Comparison of ENCODE assay signal across 17 cellular contexts in genomic region chr3:189897406-189897805, GRCh38.
DNase-seq lines count a peak whose midpoint lies in the region; TF ChIP-seq lines count a peak whose summit lies in the region.
"Had no signal": no experiment of that assay in that cellular context is flagged by ENCODE, and none has a peak within 500 bp of the region (broad histone marks: within the 10 kb centered on the region; RNA-seq: fewer than 3 reads in every experiment).

No MANE protein-coding gene starts in this region.

- H3K36me3 Mint-ChIP-seq in Calu3 (ENCODE audit: insufficient read depth, unreplicated experiment): peaks cover 5% of the 10 kb centered on the region
- H3K36me3 Mint-ChIP-seq in activated CD4-positive, alpha-beta T cell treated with anti-CD3 and anti-CD28 coated beads, Interleukin-2, amount 10 ng/mL, durations not matched to agents 24 days and 14 days (ENCODE audit: low read depth): no peaks in the 10 kb centered on the region
- H3K36me3 Mint-ChIP-seq: CD4-positive, CD25-positive, alpha-beta regulatory T cell; CD8-positive, alpha-beta memory T cell; IgD-negative memory B cell had no signal

- no peaks in the 10 kb centered on the region for H3K27me3 Mint-ChIP-seq in Calu3 (ENCODE audit: unreplicated experiment)
- H3K27me3 Mint-ChIP-seq in activated CD4-positive, alpha-beta T cell treated with anti-CD3 and anti-CD28 coated beads, Interleukin-2, amount 10 ng/mL, durations not matched to agents 24 days and 14 days: peaks cover 1% of the 10 kb centered on the region
- H3K27me3 Mint-ChIP-seq: B cell, IgD-negative memory B cell had no signal

- BruUV-seq in Calu3 (replicated peaks; lab: Mats Ljungman, UMichigan): no TSS peak

- peak overlapping the region; percentile 25 for H3K27ac Mint-ChIP-seq in Calu3 (ENCODE audit: unreplicated experiment)
- no peak overlapping the region for H3K27ac Mint-ChIP-seq in activated CD4-positive, alpha-beta T cell treated with anti-CD3 and anti-CD28 coated beads, Interleukin-2, amount 10 ng/mL, durations not matched to agents 24 days and 14 days
- H3K27ac Mint-ChIP-seq: B cell; CD4-positive, CD25-positive, alpha-beta regulatory T cell; CD8-positive, alpha-beta memory T cell; IgD-negative memory B cell had no signal

- H3K4me3 Mint-ChIP-seq in Calu3 (ENCODE audit: low read depth, unreplicated experiment): no peak overlapping the region
- no peak overlapping the region for H3K4me3 Mint-ChIP-seq in activated CD4-positive, alpha-beta T cell treated with anti-CD3 and anti-CD28 coated beads, Interleukin-2, amount 10 ng/mL, durations not matched to agents 24 days and 14 days
- H3K4me3 Mint-ChIP-seq: B cell; CD4-positive, CD25-positive, alpha-beta regulatory T cell; CD8-positive, alpha-beta memory T cell; IgD-negative memory B cell had no signal

- TF ChIP-seq CTCF in Calu3 (IDR thresholded peaks at IDR 0.05; ENCODE audit: unreplicated experiment) (no peak), epithelial cell of esophagus (IDR thresholded peaks at IDR 0.05; ENCODE audit: insufficient read depth, low read depth, low read length, missing control alignments) (no peak)

- intact Hi-C loops in Calu3 (cut with micrococcal nuclease; ENCODE audit: unreplicated experiment): no loop called here
- intact Hi-C loops in activated CD4-positive, alpha-beta T cell treated with anti-CD3 and anti-CD28 coated beads, Interleukin-2, amount 10 ng/mL, durations not matched to agents 24 days and 14 days (cut with micrococcal nuclease): no loop called here

- DNase-seq in Calu3 (no peak), HuH-7.5 (ENCODE audit: low spot score) (peak; percentile 7), epithelial cell of esophagus (ENCODE audit: low read depth) (peak; percentile 28), kidney glomerular epithelial cell (lab: John Stamatoyannopoulos, UW) (peak; percentile 24), SHP77 (lab: John Stamatoyannopoulos, UW) (no peak), RPMI8226 (no peak), KG1 (lab: John Stamatoyannopoulos, UW) (no peak)
- DNase-seq in activated CD4-positive, alpha-beta T cell treated with anti-CD3 and anti-CD28 coated beads, Interleukin-2, amount 10 ng/mL, durations not matched to agents 24 days and 14 days: no peak
- DNase-seq: 8988T; C1 segment of cervical spinal cord; CD4-positive, CD25-positive, alpha-beta regulatory T cell; CD8-positive, alpha-beta memory T cell; COR-L47; KBM-7 had no signal

- CTCF ChIA-PET in Calu3 (lab: Charles Lee): interaction anchor here (0.5 to 0.7 kb wide), 2 partner anchors 73 to 761 kb away, joined by 3 read pairs; no protein-coding TSS in a partner anchor

- peaks cover under 1% of the 10 kb centered on the region for H3K9me3 Mint-ChIP-seq in Calu3 (ENCODE audit: low read depth, unreplicated experiment)
- H3K9me3 Mint-ChIP-seq in activated CD4-positive, alpha-beta T cell treated with anti-CD3 and anti-CD28 coated beads, Interleukin-2, amount 10 ng/mL, durations not matched to agents 24 days and 14 days: no peaks in the 10 kb centered on the region
- H3K9me3 Mint-ChIP-seq: CD4-positive, CD25-positive, alpha-beta regulatory T cell; CD8-positive, alpha-beta memory T cell had no signal

- no peak overlapping the region for H3K4me3 ChIP-seq in epithelial cell of esophagus (ENCODE audit: low read length)
- H3K4me3 ChIP-seq: HAP-1 had no signal

- peaks cover 7% of the 10 kb centered on the region for H3K4me1 Mint-ChIP-seq in Calu3 (ENCODE audit: low read depth, unreplicated experiment)
- H3K4me1 Mint-ChIP-seq in activated CD4-positive, alpha-beta T cell treated with anti-CD3 and anti-CD28 coated beads, Interleukin-2, amount 10 ng/mL, durations not matched to agents 24 days and 14 days: no peaks in the 10 kb centered on the region
- H3K4me1 Mint-ChIP-seq: B cell; CD4-positive, CD25-positive, alpha-beta regulatory T cell; CD8-positive, alpha-beta memory T cell; IgD-negative memory B cell had no signal

Comparison
In these comparisons a context has a peak if more than half of its experiments do, and no peak if none do; other contexts are left out.
1. DNase-seq: peak in HuH-7.5 (single experiment), epithelial cell of esophagus (single experiment) and kidney glomerular epithelial cell (single experiment); none in Calu3 (single experiment), SHP77 (0 of 2), RPMI8226 (single experiment), KG1 (single experiment) and activated CD4-positive, alpha-beta T cell treated with anti-CD3 and anti-CD28 coated beads, Interleukin-2, amount 10 ng/mL, durations not matched to agents 24 days and 14 days (single experiment).